7 cellular contexts compared by ENCODE assay signal in the genomic region with DNA sequence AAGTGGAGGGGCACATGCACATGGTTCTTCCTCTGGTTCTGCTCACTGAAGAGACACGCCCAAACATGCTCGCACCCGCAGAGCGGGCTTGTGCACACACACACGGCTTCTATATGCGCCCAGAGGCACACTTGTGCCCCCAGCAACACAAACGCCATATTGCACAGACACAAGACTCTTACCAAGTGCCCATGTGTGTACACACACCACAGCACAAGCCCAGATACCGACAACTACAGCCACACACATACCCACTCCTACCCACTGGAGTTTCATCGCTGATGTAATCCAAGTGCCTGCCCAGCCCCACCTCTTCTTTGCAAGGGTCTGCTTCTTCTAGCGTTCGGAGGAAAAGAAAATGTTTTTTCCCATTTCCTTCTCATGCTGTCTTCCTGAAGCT. TPM values are rescaled to one million over a fixed set of nuclear protein-coding genes. Genes with fewer than 3 reads are reported as not detected.
"Had no signal": no experiment of that assay in that cellular context is flagged by ENCODE, and none has a peak within 500 bp of the region (broad histone marks: within the 10 kb centered on the region; RNA-seq: fewer than 3 reads in every experiment).

No MANE protein-coding gene starts in this region.

- H3K9me3 Mint-ChIP-seq: activated CD8-positive, alpha-beta T cell treated with anti-CD3 and anti-CD28 coated beads for 36 hours; activated naive CD4-positive, alpha-beta T cell treated with anti-CD3 and anti-CD28 coated beads, Interleukin-2, amount 10 ng/mL, durations not matched to agents 7 days and 5 days had no signal

- H3K27ac Mint-ChIP-seq: activated CD8-positive, alpha-beta T cell treated with anti-CD3 and anti-CD28 coated beads for 36 hours had no signal

- DNase-seq: activated CD8-positive, alpha-beta T cell treated with anti-CD3 and anti-CD28 coated beads for 36 hours; activated naive CD4-positive, alpha-beta T cell treated with anti-CD3 and anti-CD28 coated beads, Interleukin-2, amount 10 ng/mL, durations not matched to agents 7 days and 5 days; caudate nucleus; SIG-M5 had no signal

- ATAC-seq: activated CD8-positive, alpha-beta T cell treated with anti-CD3 and anti-CD28 coated beads for 36 hours; esophagus mucosa; pancreas had no signal

- H3K27me3 Mint-ChIP-seq: activated CD8-positive, alpha-beta T cell treated with anti-CD3 and anti-CD28 coated beads for 36 hours had no signal

- H3K36me3 Mint-ChIP-seq: activated naive CD4-positive, alpha-beta T cell treated with anti-CD3 and anti-CD28 coated beads, Interleukin-2, amount 10 ng/mL, durations not matched to agents 7 days and 5 days had no signal

- H3K4me3 Mint-ChIP-seq: activated CD8-positive, alpha-beta T cell treated with anti-CD3 and anti-CD28 coated beads for 36 hours; activated naive CD4-positive, alpha-beta T cell treated with anti-CD3 and anti-CD28 coated beads, Interleukin-2, amount 10 ng/mL, durations not matched to agents 7 days and 5 days had no signal

RNA-seq across cellular contexts. Expression of gene PRR29, which starts 6.5 kb away (rescaled TPM):
- total RNA-seq: esophagus mucosa had no signal

RNA-seq across cellular contexts. Expression of gene SCN4A, which starts 18.9 kb away (rescaled TPM):
- total RNA-seq: glomerular endothelial cell had no signal
